Comparison of ENCODE assay signal across 22 cellular contexts in genomic region chr7:6422095-6422494, GRCh38.
"Had no signal": no experiment of that assay in that cellular context is flagged by ENCODE, and none has a peak within 500 bp of the region (broad histone marks: within the 10 kb centered on the region; RNA-seq: fewer than 3 reads in every experiment).

No MANE protein-coding gene starts in this region.

- H3K79me2 ChIP-seq: hepatocyte had no signal

- H3K4me2 ChIP-seq: hepatocyte, neural progenitor cell had no signal

- ATAC-seq: activated CD8-positive, alpha-beta T cell treated with anti-CD3 and anti-CD28 coated beads, Interleukin-2, amount 10 ng/mL, durations not matched to agents 7 days and 5 days; left cardiac atrium; naive thymus-derived CD4-positive, alpha-beta T cell; pancreas; stimulated activated memory B cell treated with anti-CD40 and anti-IgM and Interleukin-4, amounts not matched to agents 10 μg/mL and 1 μg/mL and 100 μg/mL, for 72 hours; T-cell had no signal

- FAIRE-seq: pancreas had no signal

- H3K27me3 Mint-ChIP-seq: activated CD4-positive, alpha-beta T cell treated with anti-CD3 and anti-CD28 coated beads, Interleukin-2, amount 10 ng/mL, durations not matched to agents 24 days and 14 days; central memory CD8-positive, alpha-beta T cell; naive thymus-derived CD4-positive, alpha-beta T cell; stimulated activated memory B cell treated with anti-CD40 and anti-IgM and Interleukin-4, amounts not matched to agents 10 μg/mL and 1 μg/mL and 100 μg/mL, for 72 hours; T-cell had no signal

- H3K4me1 Mint-ChIP-seq: central memory CD8-positive, alpha-beta T cell; neural progenitor cell had no signal

- H3K9me3 ChIP-seq: ascending aorta, colonic mucosa, esophagus squamous epithelium, pancreas, spleen, thyroid gland, uterus had no signal

- H3K36me3 ChIP-seq: colonic mucosa, uterus had no signal

- H3K9me3 Mint-ChIP-seq: activated CD4-positive, alpha-beta T cell treated with anti-CD3 and anti-CD28 coated beads, Interleukin-2, amount 10 ng/mL, durations not matched to agents 24 days and 14 days; central memory CD8-positive, alpha-beta T cell; naive thymus-derived CD4-positive, alpha-beta T cell; neural progenitor cell; stimulated activated memory B cell treated with anti-CD40 and anti-IgM and Interleukin-4, amounts not matched to agents 10 μg/mL and 1 μg/mL and 100 μg/mL, for 72 hours; T-cell had no signal

- H3K4me3 ChIP-seq: ascending aorta, colonic mucosa, esophagus squamous epithelium, hepatocyte, neural progenitor cell, pancreas, spleen, thyroid gland, uterus had no signal

- H3K9ac ChIP-seq: neural progenitor cell had no signal

- H3K27me3 ChIP-seq: ascending aorta, colonic mucosa, esophagus squamous epithelium, hepatocyte, neural progenitor cell, pancreas, spleen, thyroid gland, uterus had no signal

- H3K4me3 Mint-ChIP-seq: activated CD4-positive, alpha-beta T cell treated with anti-CD3 and anti-CD28 coated beads, Interleukin-2, amount 10 ng/mL, durations not matched to agents 24 days and 14 days; activated CD8-positive, alpha-beta T cell treated with anti-CD3 and anti-CD28 coated beads, Interleukin-2, amount 10 ng/mL, durations not matched to agents 7 days and 5 days; central memory CD8-positive, alpha-beta T cell; naive thymus-derived CD4-positive, alpha-beta T cell; neural progenitor cell; stimulated activated memory B cell treated with anti-CD40 and anti-IgM and Interleukin-4, amounts not matched to agents 10 μg/mL and 1 μg/mL and 100 μg/mL, for 72 hours had no signal

- H3K27ac ChIP-seq: ascending aorta, colonic mucosa, hepatocyte, neural progenitor cell, thyroid gland, uterus had no signal

- H2AFZ ChIP-seq: hepatocyte, neural progenitor cell had no signal

- DNase-seq: activated CD4-positive, alpha-beta T cell treated with anti-CD3 and anti-CD28 coated beads, Interleukin-2, amount 10 ng/mL, durations not matched to agents 24 days and 14 days; activated CD8-positive, alpha-beta T cell treated with anti-CD3 and anti-CD28 coated beads, Interleukin-2, amount 10 ng/mL, durations not matched to agents 7 days and 5 days; activated effector memory CD4-positive, alpha-beta T cell treated with Interleukin-2 at 50 U/mL for 16 hours; activated naive CD4-positive, alpha-beta T cell treated with anti-CD3 and anti-CD28 coated beads, Interleukin-2, amount 50 U/mL, for 16 hours; activated T-cell treated with anti-CD3 and anti-CD28 coated beads, Interleukin-2, amount 50 U/mL, for 48 hours; colonic mucosa; esophagus squamous epithelium; left cardiac atrium; mesendoderm; naive thymus-derived CD4-positive, alpha-beta T cell; pancreas; spleen; stimulated activated CD4-positive, alpha-beta T cell treated with anti-CD3 and anti-CD28 coated beads, Interleukin-4, amount 100 ng/mL, for 4 hours; T-cell; T1000; thyroid gland; uterus had no signal

- H3K4me1 ChIP-seq: ascending aorta, colonic mucosa, pancreas, thyroid gland, uterus had no signal

- H3K27ac Mint-ChIP-seq: activated CD4-positive, alpha-beta T cell treated with anti-CD3 and anti-CD28 coated beads, Interleukin-2, amount 10 ng/mL, durations not matched to agents 24 days and 14 days; activated CD8-positive, alpha-beta T cell treated with anti-CD3 and anti-CD28 coated beads, Interleukin-2, amount 10 ng/mL, durations not matched to agents 7 days and 5 days; neural progenitor cell; stimulated activated memory B cell treated with anti-CD40 and anti-IgM and Interleukin-4, amounts not matched to agents 10 μg/mL and 1 μg/mL and 100 μg/mL, for 72 hours had no signal
